Comparison of ENCODE assay signal across 8 cellular contexts in genomic region chr5:87268126-87268969, GRCh38. TPM values are rescaled to one million over a fixed set of nuclear protein-coding genes. Genes with fewer than 3 reads are reported as not detected.
A peak's percentile ranks its signal among the peaks of the same experiment; 100 is the strongest.
DNase-seq lines count a peak whose midpoint lies in the region; ATAC-seq, FAIRE-seq and TF ChIP-seq lines count a peak whose summit lies in the region.

No MANE protein-coding gene starts in this region.

- H3K4me3 Mint-ChIP-seq in activated naive CD8-positive, alpha-beta T cell treated with anti-CD3 and anti-CD28 coated beads, Interleukin-2, amount 50 U/mL, for 24 hours, result peak overlapping the region; percentile 96

- H3K36me3 ChIP-seq in SK-N-SH (replicated peaks in 1 of 2; ENCODE audit: control insufficient read depth in 1 of 2, insufficient read depth in 2 of 2, low read length in 1 of 2) (peaks cover 2 to 18% of the 10 kb centered on the region in 2 experiments), cardiac muscle cell (no peaks in the 10 kb centered on the region), pancreas (no peaks in the 10 kb centered on the region), tibial nerve (peaks cover 0 to 5% (median 0%) of the 10 kb centered on the region in 3 donors)

- peak overlapping the region; percentile 74 for H3K4me2 ChIP-seq in SK-N-SH

- peaks cover 55% of the 10 kb centered on the region for H3K79me2 ChIP-seq in SK-N-SH (ENCODE audit: insufficient read depth)

- H3K4me1 ChIP-seq in SK-N-SH (ENCODE audit: control insufficient read depth in 1 of 2, insufficient read depth in 2 of 2, low read depth in 1 of 2, low read length in 1 of 2) (peaks cover 0 to 3% of the 10 kb centered on the region in 2 experiments; a peak in 1 of 4 replicates), cardiac muscle cell (ENCODE audit: low read depth) (peaks cover 9% of the 10 kb centered on the region), pancreas (peaks cover 0 to 8% (median 6%) of the 10 kb centered on the region in 3 donors), tibial nerve (peaks cover 0 to 35% (median 9%) of the 10 kb centered on the region in 4 donors)

- H3K27me3 Mint-ChIP-seq in activated naive CD8-positive, alpha-beta T cell treated with anti-CD3 and anti-CD28 coated beads, Interleukin-2, amount 50 U/mL, for 24 hours, result no peaks in the 10 kb centered on the region

- peak; percentile 79 for DNase-seq in D341Med (ENCODE audit: low spot score)
- peak; percentile 79 for DNase-seq in SK-N-SH
- peak; percentile 73 for DNase-seq in activated naive CD8-positive, alpha-beta T cell treated with anti-CD3 and anti-CD28 coated beads, Interleukin-2, amount 50 U/mL, for 24 hours
- DNase-seq in cardiac muscle cell (ENCODE audit: low read depth in 1 of 2, low spot score in 1 of 2), result peak; percentile 69 to 78
- peak; percentile 55 to 86 (median 68) for DNase-seq in pancreas
- peak; percentile 22 to 49 for DNase-seq in tibial nerve (ENCODE audit: low spot score in 2 of 2)

- H3K9me3 ChIP-seq in SK-N-SH (no peaks in the 10 kb centered on the region), cardiac muscle cell (ENCODE audit: low read depth) (no peaks in the 10 kb centered on the region), pancreas (no peaks in the 10 kb centered on the region), tibial nerve (no peaks in the 10 kb centered on the region)

- no peaks in the 10 kb centered on the region for H3K9me2 ChIP-seq in SK-N-SH

- peaks cover 18% of the 10 kb centered on the region for H3K36me3 Mint-ChIP-seq in activated naive CD8-positive, alpha-beta T cell treated with anti-CD3 and anti-CD28 coated beads, Interleukin-2, amount 50 U/mL, for 24 hours (ENCODE audit: low read depth)

- H2AFZ ChIP-seq in SK-N-SH (ENCODE audit: low read depth), result peak overlapping the region; percentile 69

- POLR2A ChIA-PET in SK-N-SH (lab: Yijun Ruan, JAX), result interaction anchor here (1.5 kb wide), 1 partner anchor 145 kb away, joined by 3 read pairs; the partner anchor contains the start of gene CCNH

- TF ChIP-seq EP300 in SK-N-SH (IDR thresholded peaks at IDR 0.05; ENCODE audit: borderline replicate concordance in 1 of 2, low read depth in 1 of 2, low read length in 1 of 2) (no peak), tibial nerve (IDR thresholded peaks at IDR 0.05) (no peak)

- peaks cover 38% of the 10 kb centered on the region for H4K20me1 ChIP-seq in SK-N-SH (ENCODE audit: insufficient read depth)

- intact Hi-C loops in pancreas (cut with DNase I), result no loop called here

- peak overlapping the region; percentile 94 to 96 for H3K27ac ChIP-seq in SK-N-SH (ENCODE audit: low read depth in 2 of 2, low read length in 1 of 2)
- peak overlapping the region; percentile 84 for H3K27ac ChIP-seq in cardiac muscle cell
- peak overlapping the region; percentile 82 to 95 (median 92) for H3K27ac ChIP-seq in pancreas
- H3K27ac ChIP-seq in tibial nerve, result peak overlapping the region; percentile 88 to 96 (median 90)

- WGBS in SK-N-SH (ENCODE audit: low lambda C conversion rate), result 2% methylated on average over 20 of the region's 49 CpGs
- 1% methylated on average over 48 to 49 of the region's 49 CpGs for WGBS in pancreas, 2 donors
- WGBS in tibial nerve, 2 donors, result 0% methylated on average over 20 to 47 of the region's 49 CpGs

- CTCF ChIA-PET in SK-N-SH (lab: Yijun Ruan, JAX), result interaction anchor here (1.0 to 1.5 kb wide), 4 partner anchors 11 to 132 kb away, joined by 3 to 4 read pairs (median 4); no protein-coding TSS in a partner anchor

- TF ChIP-seq CTCF in SK-N-SH (IDR thresholded peaks at IDR 0.05) (no peak), cardiac muscle cell (IDR thresholded peaks at IDR 0.05; ENCODE audit: low read depth, low read length) (no peak), pancreas (IDR thresholded peaks at IDR 0.05) (no peak), tibial nerve (IDR thresholded peaks at IDR 0.05) (no peak)

- H3K9ac ChIP-seq in SK-N-SH, result peak overlapping the region; percentile 93

- peaks cover 37% of the 10 kb centered on the region for H3K4me1 Mint-ChIP-seq in activated naive CD8-positive, alpha-beta T cell treated with anti-CD3 and anti-CD28 coated beads, Interleukin-2, amount 50 U/mL, for 24 hours

- H3K9me3 Mint-ChIP-seq in activated naive CD8-positive, alpha-beta T cell treated with anti-CD3 and anti-CD28 coated beads, Interleukin-2, amount 50 U/mL, for 24 hours, result no peaks in the 10 kb centered on the region

- 0 out of 2 replicates have a peak, but pooled peaks have one; percentile 1 for TF ChIP-seq RAD21 in SK-N-SH (IDR thresholded peaks at IDR 0.05; ENCODE audit: low read length)

- TF ChIP-seq POLR2A in tibial nerve (IDR thresholded peaks at IDR 0.05), result no peak

- peak overlapping the region; percentile 95 for H3K27ac Mint-ChIP-seq in activated naive CD8-positive, alpha-beta T cell treated with anti-CD3 and anti-CD28 coated beads, Interleukin-2, amount 50 U/mL, for 24 hours

- H3K27me3 ChIP-seq in SK-N-SH (ENCODE audit: insufficient read depth) (no peaks in the 10 kb centered on the region), cardiac muscle cell (no peaks in the 10 kb centered on the region), pancreas (no peaks in the 10 kb centered on the region), tibial nerve (no peaks in the 10 kb centered on the region)

- peaks cover 10% of the 10 kb centered on the region for H3F3A ChIP-seq in SK-N-SH (replicated peaks; ENCODE audit: insufficient read depth)

- H3K4me3 ChIP-seq in SK-N-SH (ENCODE audit: low read depth in 2 of 2, low read length in 1 of 2) (peak overlapping the region; percentile 83 to 85), cardiac muscle cell (peak overlapping the region; percentile 82), pancreas (peak overlapping the region; percentile 87 to 97 (median 90)), tibial nerve (peak overlapping the region; percentile 62 to 94 (median 80))

- peak; percentile 57 for ATAC-seq in GM19467 (IDR thresholded peaks at IDR 0.05; ENCODE audit: unreplicated experiment)
- ATAC-seq in HG03575 (IDR thresholded peaks at IDR 0.05; ENCODE audit: extremely low read depth, insufficient number of reproducible peaks, low FRiP score, unreplicated experiment), result peak; percentile 22
- peak; percentile 76 for ATAC-seq in activated naive CD8-positive, alpha-beta T cell treated with anti-CD3 and anti-CD28 coated beads, Interleukin-2, amount 50 U/mL, for 24 hours
- ATAC-seq in pancreas, result peak; percentile 72 to 82 (median 76)

- no peak for FAIRE-seq in pancreas (lab: Jason Lieb, UNC)

TF ChIP-seq in SK-N-SH, 30 proteins besides CTCF, POLR2A, EP300 and RAD21:
- TF ChIP-seq FOXJ3 (CRISPR knock-in tag; IDR thresholded peaks at IDR 0.05), result 0 out of 2 replicates have a peak, but pooled peaks have one; percentile 28
- peak; percentile 50 for TF ChIP-seq TAF1 (IDR thresholded peaks at IDR 0.05; ENCODE audit: borderline replicate concordance, low read depth, low read length)
- TF ChIP-seq YY1 (IDR thresholded peaks at IDR 0.05; ENCODE audit: low read depth), result peak; percentile 79
- TF ChIP-seq SMC3 (IDR thresholded peaks at IDR 0.05; ENCODE audit: low read depth, low read length), result no peak
- TF ChIP-seq, protein P1, sequence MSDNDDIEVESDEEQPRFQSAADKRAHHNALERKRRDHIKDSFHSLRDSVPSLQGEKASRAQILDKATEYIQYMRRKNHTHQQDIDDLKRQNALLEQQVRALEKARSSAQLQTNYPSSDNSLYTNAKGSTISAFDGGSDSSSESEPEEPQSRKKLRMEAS (IDR thresholded peaks at IDR 0.05; ENCODE audit: low read depth), result peak; percentile 21; the same call in 1 of the 2 replicates
- peak; percentile 21; the same call in 1 of the 2 replicates for TF ChIP-seq MXI1 (IDR thresholded peaks at IDR 0.05; ENCODE audit: low read depth, low read length)
- peak; percentile 50; the same call in 1 of the 2 replicates for TF ChIP-seq POLR2AphosphoS5 (IDR thresholded peaks at IDR 0.05; ENCODE audit: low read depth, low read length)
- TF ChIP-seq SIN3A (IDR thresholded peaks at IDR 0.05; ENCODE audit: borderline replicate concordance, low read depth, low read length), result 0 out of 2 replicates have a peak, but pooled peaks have one; percentile 15
- no peak for TF ChIP-seq TCF12 (IDR thresholded peaks at IDR 0.05)
- TF ChIP-seq NRF1 (IDR thresholded peaks at IDR 0.05; ENCODE audit: low read depth, low read length), result no peak

RNA-seq across cellular contexts. Expression of gene RASA1, which starts 0.7 kb away (rescaled TPM):
- polyA plus RNA-seq in SK-N-SH (2012; rRNA removed), result 49.1 and 57.9 TPM in 2 replicates
- 54.3 and 62.9 TPM in 2 replicates for polyA plus RNA-seq in SK-N-SH (2012; cell fraction: cytosol; rRNA removed)
- polyA plus RNA-seq in SK-N-SH (2012; cell fraction: nucleus; rRNA removed), result 59.4 and 118 TPM in 2 replicates
- 18.0 and 27.0 TPM in 2 replicates for total RNA-seq in cardiac muscle cell
- polyA plus RNA-seq in cardiac muscle cell, result 16.1 and 22.2 TPM in 2 replicates
- total RNA-seq in pancreas, result 10 to 100 TPM in 3 of 6 donors, 1 to 10 TPM in 3; 7.4 to 17.7 (median 9.9) TPM
- 10 to 100 TPM in 1 of 2 donors, 1 to 10 TPM in 1; 5.2 to 11.4 TPM for polyA plus RNA-seq in pancreas
- 10 to 100 TPM; 26.9 to 40.6 (median 33.7) TPM for total RNA-seq in tibial nerve

Comparison
In these comparisons a context has a peak if more than half of its experiments do, and no peak if none do; other contexts are left out.
1. Peak in every context shown above with its lines: DNase-seq, ATAC-seq, H3K4me3 ChIP-seq and H3K27ac ChIP-seq.
2. ATAC-seq: peak in every context shown above with its lines; median percentile 76 in activated naive CD8-positive, alpha-beta T cell treated with anti-CD3 and anti-CD28 coated beads, Interleukin-2, amount 50 U/mL, for 24 hours; 76 in pancreas; 57 in GM19467; 22 in HG03575.